In the genomic region with DNA sequence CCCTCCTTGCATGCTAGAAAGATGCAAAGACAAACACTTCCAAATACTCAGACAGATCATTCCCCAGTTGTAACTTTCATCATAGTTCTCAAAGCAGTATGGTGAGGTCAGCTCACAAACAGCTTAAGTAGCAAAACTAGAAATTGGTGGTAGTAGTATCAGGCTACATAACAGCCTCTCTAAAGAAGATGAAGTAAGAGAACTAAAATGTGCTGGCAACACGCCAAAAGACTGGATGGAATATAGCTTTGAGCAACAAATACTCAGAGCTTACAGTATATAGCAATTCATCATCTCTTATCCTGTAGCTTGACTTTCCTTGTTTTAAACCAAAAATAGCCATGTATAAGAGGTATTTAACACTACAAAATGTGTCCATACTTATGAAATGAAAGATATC, we compare ENCODE assay signal across 9 cellular contexts. TPM values are rescaled to one million over a fixed set of nuclear protein-coding genes. Genes with fewer than 3 reads are reported as not detected.
DNase-seq lines count a peak whose midpoint lies in the region; ATAC-seq, FAIRE-seq and TF ChIP-seq lines count a peak whose summit lies in the region.
"Had no signal": no experiment of that assay in that cellular context is flagged by ENCODE, and none has a peak within 500 bp of the region (broad histone marks: within the 10 kb centered on the region; RNA-seq: fewer than 3 reads in every experiment).

No MANE protein-coding gene starts in this region.

- peak; percentile 0 to 30 (median 3) for DNase-seq in NCI-H1417 (lab: John Stamatoyannopoulos, UW)
- DNase-seq in NCI-H1417 treated with DMSO at 0.1 percent for 48 hours (lab: John Stamatoyannopoulos, UW): no peak
- DNase-seq in NCI-H1105 (lab: John Stamatoyannopoulos, UW): peak; percentile 7
- DNase-seq in bronchial epithelial cell (ENCODE audit: low read depth): peak; percentile 98
- DNase-seq in naive thymus-derived CD4-positive, alpha-beta T cell: peak in 3 of 9 donors; percentile 8 to 20 (median 16)
- no peak for DNase-seq in ecto neural progenitor cell (ENCODE audit: low spot score)
- DNase-seq in nephron progenitor cell: no peak

- H3K4me3 Mint-ChIP-seq in naive thymus-derived CD4-positive, alpha-beta T cell: no peak overlapping the region
- H3K4me3 Mint-ChIP-seq in nephron progenitor cell: no peak overlapping the region

- H3K27me3 Mint-ChIP-seq in naive thymus-derived CD4-positive, alpha-beta T cell: no peaks in the 10 kb centered on the region
- no peaks in the 10 kb centered on the region for H3K27me3 Mint-ChIP-seq in nephron progenitor cell (ENCODE audit: low read depth, poor library complexity)

- H3K36me3 Mint-ChIP-seq in naive thymus-derived CD4-positive, alpha-beta T cell: peaks cover 0 to 32% (median 16%) of the 10 kb centered on the region in 5 donors
- peaks cover 15% of the 10 kb centered on the region for H3K36me3 Mint-ChIP-seq in nephron progenitor cell (ENCODE audit: low read depth)

- H3K9me3 Mint-ChIP-seq in naive thymus-derived CD4-positive, alpha-beta T cell: no peaks in the 10 kb centered on the region
- H3K9me3 Mint-ChIP-seq in nephron progenitor cell: no peaks in the 10 kb centered on the region

- POLR2A ChIA-PET in naive thymus-derived CD4-positive, alpha-beta T cell (lab: Charles Lee): interaction anchor here (1.6 kb wide), 1 partner anchor 51 kb away, joined by 4 read pairs; the partner anchor contains the start of gene HBEGF

- H3K27me3 ChIP-seq in bronchial epithelial cell (ENCODE audit: control insufficient read depth, insufficient read depth, low read length): no peaks in the 10 kb centered on the region
- H3K27me3 ChIP-seq in naive thymus-derived CD4-positive, alpha-beta T cell (ENCODE audit: control insufficient read depth in 2 of 2, insufficient read depth in 2 of 2, low read length in 2 of 2): no peaks in the 10 kb centered on the region

- CTCF ChIA-PET in naive thymus-derived CD4-positive, alpha-beta T cell (lab: Charles Lee): interaction anchor here (1.2 kb wide), 1 partner anchor 14 kb away, joined by 3 read pairs; no protein-coding TSS in a partner anchor

- peaks cover 1% of the 10 kb centered on the region for H3K36me3 ChIP-seq in bronchial epithelial cell (ENCODE audit: control insufficient read depth, insufficient read depth, low read length)
- H3K36me3 ChIP-seq in naive thymus-derived CD4-positive, alpha-beta T cell (ENCODE audit: control insufficient read depth in 2 of 3, insufficient read depth in 3 of 3, low read length in 3 of 3): peaks cover 0 to 16% (median 0%) of the 10 kb centered on the region in 3 experiments

- intact Hi-C loops in naive thymus-derived CD4-positive, alpha-beta T cell (cut with micrococcal nuclease): no loop called here

- peaks cover 34 to 85% (median 72%) of the 10 kb centered on the region in 7 donors for H3K4me1 Mint-ChIP-seq in naive thymus-derived CD4-positive, alpha-beta T cell
- peaks cover 32% of the 10 kb centered on the region for H3K4me1 Mint-ChIP-seq in nephron progenitor cell

- peaks cover 0 to 13% of the 10 kb centered on the region in 2 donors for H3K4me1 ChIP-seq in naive thymus-derived CD4-positive, alpha-beta T cell (ENCODE audit: control insufficient read depth in 2 of 2, insufficient read depth in 2 of 2, low read length in 2 of 2)

- H3K27ac ChIP-seq in naive thymus-derived CD4-positive, alpha-beta T cell (ENCODE audit: low read depth, low read length): no peak overlapping the region
- H3K27ac ChIP-seq: 22Rv1 had no signal

- no peak for ATAC-seq in naive thymus-derived CD4-positive, alpha-beta T cell
- no peak for ATAC-seq in GM18873 (IDR thresholded peaks at IDR 0.05; ENCODE audit: low FRiP score, unreplicated experiment)

- TF ChIP-seq CTCF in bronchial epithelial cell (IDR thresholded peaks at IDR 0.05; ENCODE audit: insufficient read depth, low read length, severe bottlenecking) (no peak), nephron progenitor cell (IDR thresholded peaks at IDR 0.05) (no peak)

- no peak for FAIRE-seq in bronchial epithelial cell (lab: Jason Lieb, UNC)

- H3K4me3 ChIP-seq in bronchial epithelial cell (ENCODE audit: low read depth, low read length): no peak overlapping the region
- no peak overlapping the region for H3K4me3 ChIP-seq in naive thymus-derived CD4-positive, alpha-beta T cell (ENCODE audit: low read length)

- H3K27ac Mint-ChIP-seq in naive thymus-derived CD4-positive, alpha-beta T cell: peak overlapping the region in 5 of 9 donors; percentile 5 to 70 (median 25)
- no peak overlapping the region for H3K27ac Mint-ChIP-seq in nephron progenitor cell

- H3K9me3 ChIP-seq in naive thymus-derived CD4-positive, alpha-beta T cell (ENCODE audit: control insufficient read depth in 2 of 3, low read length in 3 of 3): no peaks in the 10 kb centered on the region

RNA-seq across cellular contexts. Expression of gene PFDN1, which starts 7.5 kb away (rescaled TPM):
- total RNA-seq in bronchial epithelial cell: 34.5 and 38.1 TPM in 2 replicates
- total RNA-seq in naive thymus-derived CD4-positive, alpha-beta T cell: 10 to 100 TPM; 24.8 to 52.7 (median 28.2) TPM
- 100 to 1,000 TPM; 126 to 139 TPM for polyA plus RNA-seq in naive thymus-derived CD4-positive, alpha-beta T cell

RNA-seq across cellular contexts. Expression of gene HBEGF, which starts 51.0 kb away (rescaled TPM):
- 23.8 and 76.6 TPM in 2 replicates for total RNA-seq in bronchial epithelial cell
- 10 to 100 TPM in 3 of 5 experiments, under 1 TPM in 2; 0.35 to 95.5 (median 11.6) TPM for total RNA-seq in naive thymus-derived CD4-positive, alpha-beta T cell
- polyA plus RNA-seq in naive thymus-derived CD4-positive, alpha-beta T cell: not detected

Comparison
In these comparisons a context has a peak if more than half of its experiments do, and no peak if none do; other contexts are left out.
1. DNase-seq: peak in NCI-H1417 (3 of 3), NCI-H1105 (single experiment) and bronchial epithelial cell (single experiment); none in NCI-H1417 treated with DMSO at 0.1 percent for 48 hours (single experiment), ecto neural progenitor cell (single experiment) and nephron progenitor cell (single experiment).